In the genomic region with DNA sequence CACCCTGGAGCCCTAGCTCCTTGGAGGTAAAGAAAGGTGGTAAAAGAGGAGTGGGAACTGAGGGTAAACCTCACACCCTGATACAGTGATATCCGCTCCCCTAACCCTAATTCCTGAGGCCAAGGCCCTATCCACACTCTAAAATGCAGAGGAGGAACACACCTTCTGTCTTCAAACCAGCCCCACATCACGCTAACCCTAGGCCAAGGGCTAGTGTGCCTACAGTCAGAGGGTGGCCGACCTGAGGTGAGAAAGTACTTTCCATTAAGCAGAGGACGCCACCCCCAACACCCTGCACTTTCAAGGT, we compare ENCODE assay signal across 8 cellular contexts. TPM values are rescaled to one million over a fixed set of nuclear protein-coding genes. Genes with fewer than 3 reads are reported as not detected.
DNase-seq lines count a peak whose midpoint lies in the region; ATAC-seq and TF ChIP-seq lines count a peak whose summit lies in the region.

No MANE protein-coding gene starts in this region.

- BruUV-seq in Caco-2 (replicated peaks; lab: Mats Ljungman, UMichigan) (no TSS peak), PC-3 (replicated peaks; lab: Mats Ljungman, UMichigan) (no TSS peak)

- peaks cover 4% of the 10 kb centered on the region for H3K4me1 Mint-ChIP-seq in Caco-2 (ENCODE audit: low read depth, unreplicated experiment)
- peaks cover 23% of the 10 kb centered on the region for H3K4me1 Mint-ChIP-seq in osteocyte (ENCODE audit: unreplicated experiment)

- peak; percentile 5 for ATAC-seq in PC-3
- no peak for ATAC-seq in GM19351 (IDR thresholded peaks at IDR 0.05; ENCODE audit: unreplicated experiment)

- intact Hi-C loops in Caco-2 (cut with micrococcal nuclease; ENCODE audit: unreplicated experiment), result loop anchor here (1.0 kb wide), 2 partner anchors 15 to 17 kb away; a partner anchor contains a TSS
- intact Hi-C loops in PC-3 (cut with micrococcal nuclease), result loop anchor here (2.0 kb wide), 1 partner anchor 17 kb away; a partner anchor contains a TSS

- H3K4me3 ChIP-seq in Caco-2 (ENCODE audit: low read depth, low read length), result peak overlapping the region; percentile 85
- peak overlapping the region; percentile 98 for H3K4me3 ChIP-seq in PC-3 (ENCODE audit: low read length)
- H3K4me3 ChIP-seq in epithelial cell of proximal tubule (ENCODE audit: low read depth, low read length), result peak overlapping the region; percentile 67

- H3K27ac Mint-ChIP-seq in Caco-2 (ENCODE audit: unreplicated experiment), result peak overlapping the region; percentile 72
- peak overlapping the region; percentile 70 for H3K27ac Mint-ChIP-seq in osteocyte (ENCODE audit: unreplicated experiment)

- POLR2A ChIA-PET in Caco-2 (lab: Charles Lee) (interaction anchor here (1.3 to 3.0 kb wide), 3 partner anchors 15 to 44 kb away, joined by 7 to 23 read pairs (median 19); a partner anchor contains a TSS), PC-3 (lab: Charles Lee; ENCODE audit: unreplicated experiment) (interaction anchor here (1.3 kb wide), 1 partner anchor 17 kb away, joined by 4 read pairs; a partner anchor contains a TSS)

- no peaks in the 10 kb centered on the region for H3K27me3 Mint-ChIP-seq in Caco-2 (ENCODE audit: insufficient read depth, unreplicated experiment)
- H3K27me3 Mint-ChIP-seq in osteocyte (ENCODE audit: unreplicated experiment), result no peaks in the 10 kb centered on the region

- H4K20me1 ChIP-seq in PC-3 (ENCODE audit: low read length), result peaks cover 6% of the 10 kb centered on the region; the same call in 1 of the 2 replicates

- H3K79me2 ChIP-seq in PC-3 (ENCODE audit: low read length), result peaks cover 50% of the 10 kb centered on the region

- no peak for TF ChIP-seq CTCF in Caco-2 (IDR thresholded peaks at IDR 0.05; ENCODE audit: insufficient read depth in 1 of 2, low read depth in 1 of 2, low read length in 1 of 2, severe bottlenecking in 1 of 2, unreplicated experiment in 1 of 2)
- TF ChIP-seq CTCF in PC-3 (conservative IDR thresholded peaks at IDR 0.05; ENCODE audit: low read depth, low read length), result no peak
- TF ChIP-seq CTCF in epithelial cell of proximal tubule (conservative IDR thresholded peaks at IDR 0.05; ENCODE audit: low read depth, low read length), result no peak
- TF ChIP-seq CTCF in osteocyte (IDR thresholded peaks at IDR 0.05), result no peak

- no peak overlapping the region for H3K27ac ChIP-seq in PC-3 (ENCODE audit: low read length)

- H3K4me1 ChIP-seq in Caco-2 (peaks cover 8% of the 10 kb centered on the region; the same call in 1 of the 2 replicates), PC-3 (ENCODE audit: insufficient read depth, low read length) (peaks cover 29% of the 10 kb centered on the region)

- H3K4me3 Mint-ChIP-seq in Caco-2 (ENCODE audit: unreplicated experiment) (peak overlapping the region; percentile 90), osteocyte (ENCODE audit: unreplicated experiment) (peak overlapping the region; percentile 85)

- peak overlapping the region; percentile 93 for H3K9ac ChIP-seq in PC-3 (ENCODE audit: low read length)

- CTCF ChIA-PET in Caco-2 (lab: Charles Lee) (interaction anchor here (0.6 to 3.7 kb wide), 3 partner anchors 17 to 67 kb away, joined by 3 to 40 read pairs (median 33); a partner anchor contains a TSS), PC-3 (lab: Charles Lee) (interaction anchor here (1.7 to 2.1 kb wide), 2 partner anchors 17 to 44 kb away, joined by 7 to 16 read pairs; a partner anchor contains a TSS)

- no peaks in the 10 kb centered on the region for H3K9me3 Mint-ChIP-seq in Caco-2 (ENCODE audit: unreplicated experiment)
- no peaks in the 10 kb centered on the region for H3K9me3 Mint-ChIP-seq in osteocyte (ENCODE audit: unreplicated experiment)

- peak overlapping the region; percentile 96 for H2AFZ ChIP-seq in PC-3 (ENCODE audit: low read length)

- H3K36me3 ChIP-seq in Caco-2 (ENCODE audit: control insufficient read depth, insufficient read depth, low read length), result peaks cover 1% of the 10 kb centered on the region; the same call in 1 of the 2 replicates
- no peaks in the 10 kb centered on the region for H3K36me3 ChIP-seq in PC-3 (ENCODE audit: low read depth, low read length)

- H3K27me3 ChIP-seq in Caco-2 (replicated peaks; ENCODE audit: control insufficient read depth, insufficient read depth, low read length) (no peaks in the 10 kb centered on the region), PC-3 (ENCODE audit: low read length) (no peaks in the 10 kb centered on the region)

- DNase-seq in Caco-2 (no peak), PC-3 (no peak), epithelial cell of proximal tubule (ENCODE audit: low read depth) (no peak), osteocyte (ENCODE audit: extremely low spot score, unreplicated experiment) (no peak), OCI-M2 (lab: John Stamatoyannopoulos, UW; ENCODE audit: unreplicated experiment) (no peak), SW480 (ENCODE audit: low spot score) (no peak)
- no peak for DNase-seq in activated CD4-positive, alpha-beta T cell treated with anti-CD3 and anti-CD28 coated beads, Interleukin-2, amount 50 U/mL, for 1 hour

- H3K9me2 ChIP-seq in PC-3 (replicated peaks; ENCODE audit: low read length), result no peaks in the 10 kb centered on the region

- H3F3A ChIP-seq in PC-3 (ENCODE audit: low read length, unreplicated experiment), result no peaks in the 10 kb centered on the region

- peak overlapping the region; percentile 94 for H3K4me2 ChIP-seq in PC-3 (ENCODE audit: low read length)

- H3K9me3 ChIP-seq in Caco-2, result no peaks in the 10 kb centered on the region
- H3K9me3 ChIP-seq in PC-3 (ENCODE audit: low read length), result no peaks in the 10 kb centered on the region

- peaks cover 4% of the 10 kb centered on the region for H3K36me3 Mint-ChIP-seq in Caco-2 (ENCODE audit: insufficient read depth, unreplicated experiment)
- H3K36me3 Mint-ChIP-seq in osteocyte (ENCODE audit: unreplicated experiment), result peaks cover 7% of the 10 kb centered on the region

RNA-seq across cellular contexts. Expression of a gene that starts 0.6 kb away (rescaled TPM):
- total RNA-seq in Caco-2 (2022) (73.0 and 74.5 TPM in 2 replicates), PC-3 (2014; rRNA removed) (66.8 and 82.9 TPM in 2 replicates), epithelial cell of proximal tubule (55.2 and 64.8 TPM in 2 replicates), osteocyte (62.1 and 67.9 TPM in 2 replicates)

RNA-seq across cellular contexts. Expression of a gene that starts 0.7 kb away (rescaled TPM):
- total RNA-seq in Caco-2 (2022), result 8.7 and 13.6 TPM in 2 replicates
- 4.1 and 5.6 TPM in 2 replicates for total RNA-seq in PC-3 (2014; rRNA removed)
- 3.3 and 10.3 TPM in 2 replicates for total RNA-seq in epithelial cell of proximal tubule
- total RNA-seq in osteocyte, result 5.4 and 6.1 TPM in 2 replicates

RNA-seq across cellular contexts. Expression of a gene that starts 15.2 kb away (rescaled TPM):
- total RNA-seq in Caco-2 (2022) (25.0 and 26.8 TPM in 2 replicates), PC-3 (2014; rRNA removed) (17.2 and 22.7 TPM in 2 replicates), epithelial cell of proximal tubule (15.7 and 43.1 TPM in 2 replicates), osteocyte (23.2 and 28.6 TPM in 2 replicates)

RNA-seq across cellular contexts. Expression of a gene that starts 17.3 kb away (rescaled TPM):
- total RNA-seq in Caco-2 (2022) (161 and 167 TPM in 2 replicates), PC-3 (2014; rRNA removed) (51.9 and 106 TPM in 2 replicates), epithelial cell of proximal tubule (94.0 and 101 TPM in 2 replicates), osteocyte (50.9 and 52.1 TPM in 2 replicates)

RNA-seq across cellular contexts. Expression of a gene that starts 46.0 kb away (rescaled TPM):
- total RNA-seq in Caco-2 (2022), result 6.3 and 7.5 TPM in 2 replicates
- total RNA-seq in PC-3 (2014; rRNA removed), result 7.1 and 14.2 TPM in 2 replicates
- total RNA-seq in epithelial cell of proximal tubule, result 7.1 and 11.3 TPM in 2 replicates
- total RNA-seq in osteocyte, result 1.3 and 2.0 TPM in 2 replicates
